ENCODE assay signal across 8 cellular contexts in genomic region chr12:67832155-67832554, GRCh38.
"Had no signal": no experiment of that assay in that cellular context is flagged by ENCODE, and none has a peak within 500 bp of the region (broad histone marks: within the 10 kb centered on the region; RNA-seq: fewer than 3 reads in every experiment).

No MANE protein-coding gene starts in this region.

- ATAC-seq: GM23338 had no signal

- H3K4me3 Mint-ChIP-seq: GM23338, H9 had no signal

- H3K27ac ChIP-seq: KMS-11 had no signal

- H3K27ac Mint-ChIP-seq: GM23338 had no signal

- H3K4me3 ChIP-seq: GM23338 had no signal

- DNase-seq: H9, HCEC 1CT, KBM-7 had no signal

- H2AFZ ChIP-seq: GM23338 had no signal

- H3K9ac ChIP-seq: KMS-11 had no signal

- H3K4me2 ChIP-seq: GM23338, KMS-11 had no signal

- FAIRE-seq: H1, H54, HTR-8/SVneo had no signal
